In the genomic region with DNA sequence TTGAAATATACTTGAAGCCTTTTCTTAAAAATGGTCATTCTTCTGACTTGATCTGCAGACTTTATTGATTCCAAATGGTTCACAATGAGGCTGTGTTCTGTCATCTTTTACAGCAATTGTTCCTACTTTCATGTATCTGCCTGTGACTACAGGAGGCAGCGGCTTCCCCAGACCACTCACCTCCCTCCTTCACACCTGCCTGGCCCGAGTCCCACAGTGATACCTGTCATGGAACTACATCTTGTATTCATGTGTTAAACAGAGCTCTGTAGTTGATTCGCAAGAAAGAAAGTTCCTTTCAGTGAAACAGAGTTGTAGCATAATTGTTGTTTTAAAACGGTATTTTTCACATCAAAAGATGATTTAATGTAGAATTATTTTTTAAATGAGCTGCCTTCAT, we compare ENCODE assay signal across 24 cellular contexts.
"Had no signal": no experiment of that assay in that cellular context is flagged by ENCODE, and none has a peak within 500 bp of the region (broad histone marks: within the 10 kb centered on the region; RNA-seq: fewer than 3 reads in every experiment).

No MANE protein-coding gene starts in this region.

- H3K9me3 ChIP-seq: SJSA1 had no signal

- H3K36me3 ChIP-seq: SJSA1 had no signal

- DNase-seq: Kasumi-1, MM.1S, NCI-H1092 treated with DMSO at 0.1 percent for 48 hours, NCI-H1436, NCI-H187, NCI-H2029, NCI-H2081 treated with DMSO at 0.1 percent for 48 hours, NCI-H2171, NCI-H226, NCI-H446, NCI-H510A, NCI-H524 treated with DMSO at 0.1 percent for 48 hours, NCI-H69, NCI-H774, Right ventricle myocardium superior, RPMI8226, SIG-M5, SW 1271 had no signal

- H3K36me3 Mint-ChIP-seq: IgD-negative memory B cell had no signal

- H3K27me3 ChIP-seq: SJSA1 had no signal

- ATAC-seq: K562 had no signal

- H3K27ac Mint-ChIP-seq: IgD-negative memory B cell had no signal

- H3K9ac ChIP-seq: KMS-11 had no signal

- H3K27me3 Mint-ChIP-seq: IgD-negative memory B cell had no signal

- H3K4me1 ChIP-seq: SJSA1 had no signal

- H3K27ac ChIP-seq: HL-60, KMS-11, SJSA1, SK-N-MC had no signal

- H3K4me2 ChIP-seq: KMS-11 had no signal

- H3K4me3 ChIP-seq: K562, SJSA1, SK-N-MC had no signal

- H3K4me1 Mint-ChIP-seq: IgD-negative memory B cell had no signal

- H3K4me3 Mint-ChIP-seq: IgD-negative memory B cell had no signal
